ENCODE assay signal across 11 cellular contexts in genomic region chr17:77555741-77556291, GRCh38.
A peak's percentile ranks its signal among the peaks of the same experiment; 100 is the strongest.
DNase-seq lines count a peak whose midpoint lies in the region; ATAC-seq and TF ChIP-seq lines count a peak whose summit lies in the region.
"Had no signal": no experiment of that assay in that cellular context is flagged by ENCODE, and none has a peak within 500 bp of the region (broad histone marks: within the 10 kb centered on the region; RNA-seq: fewer than 3 reads in every experiment).

No MANE protein-coding gene starts in this region.

- H3K36me3 ChIP-seq in BLaER1 = peaks cover 17% of the 10 kb centered on the region; the same call in 1 of the 2 replicates
- peaks cover 19% of the 10 kb centered on the region; the same call in 1 of the 2 replicates for H3K36me3 ChIP-seq in WERI-Rb-1
- H3K36me3 ChIP-seq: neutrophil had no signal

- no peak overlapping the region for H3K9ac ChIP-seq in BLaER1

- ATAC-seq in left lobe of liver (peak; percentile 45), GM21447 (IDR thresholded peaks at IDR 0.05; ENCODE audit: unreplicated experiment) (no peak), GM18868 (IDR thresholded peaks at IDR 0.05; ENCODE audit: unreplicated experiment) (no peak)
- ATAC-seq: esophagus mucosa, Panc1 had no signal

- H3K27me3 ChIP-seq in BLaER1 (no peaks in the 10 kb centered on the region), WERI-Rb-1 (ENCODE audit: insufficient read depth, low read depth, severe bottlenecking) (no peaks in the 10 kb centered on the region)

- in situ Hi-C loops in astrocyte of the spinal cord (cut with HindIII; ENCODE audit: low sequenced_read_pairs) = no loop called here

- no peaks in the 10 kb centered on the region for H3K9me3 ChIP-seq in BLaER1
- no peaks in the 10 kb centered on the region for H3K9me3 ChIP-seq in WERI-Rb-1 (ENCODE audit: severe bottlenecking)
- H3K9me3 ChIP-seq: neutrophil had no signal

- peak overlapping the region; percentile 80 for H3K4me2 ChIP-seq in BLaER1

- H3K27ac ChIP-seq in BLaER1 (peak overlapping the region; percentile 41; the same call in 1 of the 2 replicates), WERI-Rb-1 (no peak overlapping the region)
- H3K27ac ChIP-seq: neutrophil had no signal

- H3K4me3 ChIP-seq in BLaER1 (no peak overlapping the region), astrocyte of the spinal cord (ENCODE audit: low read depth, low read length) (no peak overlapping the region), WERI-Rb-1 (ENCODE audit: low read depth, low read length) (no peak overlapping the region)

- H3K4me1 ChIP-seq in BLaER1 = peaks cover 48% of the 10 kb centered on the region

- TF ChIP-seq CTCF in astrocyte of the spinal cord (IDR thresholded peaks at IDR 0.05; ENCODE audit: low read depth, low read length) (no peak), WERI-Rb-1 (IDR thresholded peaks at IDR 0.05; ENCODE audit: low read depth, low read length) (no peak)

- DNase-seq in NCI-H187 treated with DMSO at 0.1 percent for 48 hours (lab: John Stamatoyannopoulos, UW) (peak; percentile 43), astrocyte of the spinal cord (ENCODE audit: low read depth, low spot score) (peak; percentile 9), left lobe of liver (ENCODE audit: low spot score) (peak; percentile 48), WERI-Rb-1 (no peak), NOMO-1 (lab: John Stamatoyannopoulos, UW; ENCODE audit: unreplicated experiment in 2 of 2) (no peak)

- H4K20me1 ChIP-seq in BLaER1 = no peaks in the 10 kb centered on the region

Comparison
In these comparisons a context has a peak if more than half of its experiments do, and no peak if none do; other contexts are left out.
1. DNase-seq: peak in NCI-H187 treated with DMSO at 0.1 percent for 48 hours (single experiment), astrocyte of the spinal cord (single experiment) and left lobe of liver (single experiment); none in WERI-Rb-1 (single experiment) and NOMO-1 (0 of 2).